In genomic region chrX:153882557-153882956, GRCh38 we compare ENCODE assay signal across 15 cellular contexts. TPM values are rescaled to one million over a fixed set of nuclear protein-coding genes. Genes with fewer than 3 reads are reported as not detected.
"Had no signal": no experiment of that assay in that cellular context is flagged by ENCODE, and none has a peak within 500 bp of the region (broad histone marks: within the 10 kb centered on the region; RNA-seq: fewer than 3 reads in every experiment).

No MANE protein-coding gene starts in this region.

- H3K79me2 ChIP-seq: parathyroid adenoma had no signal

- DNase-seq: activated CD4-positive, alpha-beta memory T cell treated with anti-CD3 and anti-CD28 coated beads for 36 hours; activated gamma-delta T cell treated with Interleukin-2 at 50 U/mL for 16 hours; activated naive CD8-positive, alpha-beta T cell treated with anti-CD3 and anti-CD28 coated beads, Interleukin-2, amount 10 ng/mL, durations not matched to agents 7 days and 5 days; activated T-cell treated with anti-CD3 and anti-CD28 coated beads, Interleukin-2, amount 50 U/mL, for 4 hours; esophagus squamous epithelium; left colon; stimulated activated CD4-positive, alpha-beta T cell treated with anti-CD3 and anti-CD28 coated beads, Interleukin-4, amount 100 ng/mL, for 4 hours; stimulated activated naive CD8-positive, alpha-beta T cell treated with anti-CD3 and anti-CD28 coated beads, Interleukin-15, amount 100 ng/mL, for 72 hours; T-helper 9 cell; testis; uterus had no signal

- H3K9me3 ChIP-seq: esophagus squamous epithelium, testis, uterus had no signal

- H3K36me3 ChIP-seq: esophagus squamous epithelium, uterus had no signal

- H3K27me3 ChIP-seq: testis had no signal

- FAIRE-seq: bronchial epithelial cell had no signal

- H3K27ac ChIP-seq: esophagus squamous epithelium, parathyroid adenoma, testis, uterus had no signal

- H3K36me3 Mint-ChIP-seq: activated CD4-positive, alpha-beta memory T cell treated with anti-CD3 and anti-CD28 coated beads for 36 hours; activated naive CD8-positive, alpha-beta T cell treated with anti-CD3 and anti-CD28 coated beads, Interleukin-2, amount 10 ng/mL, durations not matched to agents 7 days and 5 days had no signal

- H3K27ac Mint-ChIP-seq: activated CD4-positive, alpha-beta memory T cell treated with anti-CD3 and anti-CD28 coated beads for 36 hours; activated naive CD8-positive, alpha-beta T cell treated with anti-CD3 and anti-CD28 coated beads, Interleukin-2, amount 10 ng/mL, durations not matched to agents 7 days and 5 days; nephron; stimulated activated naive CD8-positive, alpha-beta T cell treated with anti-CD3 and anti-CD28 coated beads, Interleukin-15, amount 100 ng/mL, for 72 hours had no signal

- H2AFZ ChIP-seq: parathyroid adenoma had no signal

- ATAC-seq: activated T-cell treated with anti-CD3 and anti-CD28 coated beads, Interleukin-2, amount 50 U/mL, for 4 hours; left colon; stimulated activated naive CD8-positive, alpha-beta T cell treated with anti-CD3 and anti-CD28 coated beads, Interleukin-15, amount 100 ng/mL, for 72 hours had no signal

- H3K4me3 Mint-ChIP-seq: activated CD4-positive, alpha-beta memory T cell treated with anti-CD3 and anti-CD28 coated beads for 36 hours; activated naive CD8-positive, alpha-beta T cell treated with anti-CD3 and anti-CD28 coated beads, Interleukin-2, amount 10 ng/mL, durations not matched to agents 7 days and 5 days; activated T-cell treated with anti-CD3 and anti-CD28 coated beads, Interleukin-2, amount 50 U/mL, for 4 hours; stimulated activated naive CD8-positive, alpha-beta T cell treated with anti-CD3 and anti-CD28 coated beads, Interleukin-15, amount 100 ng/mL, for 72 hours had no signal

- H3K9me3 Mint-ChIP-seq: activated CD4-positive, alpha-beta memory T cell treated with anti-CD3 and anti-CD28 coated beads for 36 hours; activated naive CD8-positive, alpha-beta T cell treated with anti-CD3 and anti-CD28 coated beads, Interleukin-2, amount 10 ng/mL, durations not matched to agents 7 days and 5 days; activated T-cell treated with anti-CD3 and anti-CD28 coated beads, Interleukin-2, amount 50 U/mL, for 4 hours; stimulated activated naive CD8-positive, alpha-beta T cell treated with anti-CD3 and anti-CD28 coated beads, Interleukin-15, amount 100 ng/mL, for 72 hours had no signal

- H3K4me3 ChIP-seq: esophagus squamous epithelium, testis, uterus had no signal

- H3K9ac ChIP-seq: parathyroid adenoma had no signal

- H3K4me1 ChIP-seq: parathyroid adenoma, testis had no signal

RNA-seq across cellular contexts. Expression of gene AVPR2, which starts 21.9 kb away (rescaled TPM):
- total RNA-seq: activated CD4-positive, alpha-beta memory T cell treated with anti-CD3 and anti-CD28 coated beads for 36 hours; activated naive CD8-positive, alpha-beta T cell treated with anti-CD3 and anti-CD28 coated beads, Interleukin-2, amount 10 ng/mL, durations not matched to agents 7 days and 5 days; activated T-cell treated with anti-CD3 and anti-CD28 coated beads, Interleukin-2, amount 50 U/mL, for 4 hours; bronchial epithelial cell; mammary epithelial cell had no signal
- polyA plus RNA-seq: mammary epithelial cell had no signal
